21 cellular contexts compared by ENCODE assay signal in genomic region chr6:25133479-25133878, GRCh38.
DNase-seq lines count a peak whose midpoint lies in the region; ATAC-seq and TF ChIP-seq lines count a peak whose summit lies in the region.
"Had no signal": no experiment of that assay in that cellular context is flagged by ENCODE, and none has a peak within 500 bp of the region (broad histone marks: within the 10 kb centered on the region; RNA-seq: fewer than 3 reads in every experiment).

No MANE protein-coding gene starts in this region.

- peaks cover 18% of the 10 kb centered on the region for H3K9me3 Mint-ChIP-seq in activated naive CD4-positive, alpha-beta T cell treated with anti-CD3 and anti-CD28 coated beads for 36 hours
- peaks cover 19% of the 10 kb centered on the region for H3K9me3 Mint-ChIP-seq in activated T-helper 1 cell treated with anti-CD3 and anti-CD28 coated beads, Interleukin-12 subunit alpha, Interleukin-12 subunit beta, Interleukin-2, Interleukin-4 antibody, amounts not matched to agents 30 ng/mL and 10 ng/mL and 1 ng/mL, durations not matched to agents 14 hours and 24 hours and 36 hours
- H3K9me3 Mint-ChIP-seq in stimulated activated effector memory CD8-positive, alpha-beta T cell treated with anti-CD3 and anti-CD28 coated beads, Interleukin-12 subunit alpha, Interleukin-12 subunit beta, amount 100 ng/mL, for 72 hours: peaks cover 3% of the 10 kb centered on the region

- H3K4me1 ChIP-seq in esophagus squamous epithelium: peaks cover 0 to 53% (median 12%) of the 10 kb centered on the region in 3 donors
- H3K4me1 ChIP-seq: Caco-2, colonic mucosa had no signal

- H3K4me3 ChIP-seq in esophagus squamous epithelium: peak overlapping the region in 1 of 4 donors; percentile 2
- H3K4me3 ChIP-seq: BLaER1, colonic mucosa, GM23338, skin epidermis had no signal

- TF ChIP-seq CTCF in esophagus squamous epithelium (IDR thresholded peaks at IDR 0.05): no peak

- peak overlapping the region; percentile 32 for H3K4me3 Mint-ChIP-seq in activated naive CD4-positive, alpha-beta T cell treated with anti-CD3 and anti-CD28 coated beads for 36 hours
- peak overlapping the region; percentile 53 for H3K4me3 Mint-ChIP-seq in activated T-helper 1 cell treated with anti-CD3 and anti-CD28 coated beads, Interleukin-12 subunit alpha, Interleukin-12 subunit beta, Interleukin-2, Interleukin-4 antibody, amounts not matched to agents 30 ng/mL and 10 ng/mL and 1 ng/mL, durations not matched to agents 14 hours and 24 hours and 36 hours
- peak overlapping the region; percentile 72 for H3K4me3 Mint-ChIP-seq in stimulated activated effector memory CD8-positive, alpha-beta T cell treated with anti-CD3 and anti-CD28 coated beads, Interleukin-12 subunit alpha, Interleukin-12 subunit beta, amount 100 ng/mL, for 72 hours
- H3K4me3 Mint-ChIP-seq: GM23338 had no signal

- H3K27me3 ChIP-seq in esophagus squamous epithelium: no peaks in the 10 kb centered on the region
- H3K27me3 ChIP-seq: adrenal gland, BLaER1, colonic mucosa had no signal

- TF ChIP-seq POLR2A in esophagus squamous epithelium (IDR thresholded peaks at IDR 0.05): no peak
- TF ChIP-seq POLR2A in erythroblast (IDR thresholded peaks at IDR 0.05; ENCODE audit: low read length): no peak

- H3K36me3 Mint-ChIP-seq in activated naive CD4-positive, alpha-beta T cell treated with anti-CD3 and anti-CD28 coated beads for 36 hours (ENCODE audit: low read depth): peaks cover 82% of the 10 kb centered on the region
- H3K36me3 Mint-ChIP-seq in activated T-helper 1 cell treated with anti-CD3 and anti-CD28 coated beads, Interleukin-12 subunit alpha, Interleukin-12 subunit beta, Interleukin-2, Interleukin-4 antibody, amounts not matched to agents 30 ng/mL and 10 ng/mL and 1 ng/mL, durations not matched to agents 14 hours and 24 hours and 36 hours (ENCODE audit: low read depth): peaks cover 70% of the 10 kb centered on the region
- no peaks in the 10 kb centered on the region for H3K36me3 Mint-ChIP-seq in stimulated activated effector memory CD8-positive, alpha-beta T cell treated with anti-CD3 and anti-CD28 coated beads, Interleukin-12 subunit alpha, Interleukin-12 subunit beta, amount 100 ng/mL, for 72 hours

- intact Hi-C loops in activated naive CD4-positive, alpha-beta T cell treated with anti-CD3 and anti-CD28 coated beads for 36 hours (cut with micrococcal nuclease): no loop called here
- intact Hi-C loops in activated T-helper 1 cell treated with anti-CD3 and anti-CD28 coated beads, Interleukin-12 subunit alpha, Interleukin-12 subunit beta, Interleukin-2, Interleukin-4 antibody, amounts not matched to agents 30 ng/mL and 10 ng/mL and 1 ng/mL, durations not matched to agents 14 hours and 24 hours and 36 hours (cut with micrococcal nuclease): no loop called here
- intact Hi-C loops in esophagus squamous epithelium (cut with DNase I): no loop called here

- no peak for ATAC-seq in stimulated activated effector memory CD8-positive, alpha-beta T cell treated with anti-CD3 and anti-CD28 coated beads, Interleukin-12 subunit alpha, Interleukin-12 subunit beta, amount 100 ng/mL, for 72 hours
- ATAC-seq: GM23338 had no signal

- no peak overlapping the region for H3K27ac Mint-ChIP-seq in activated naive CD4-positive, alpha-beta T cell treated with anti-CD3 and anti-CD28 coated beads for 36 hours
- H3K27ac Mint-ChIP-seq in activated T-helper 1 cell treated with anti-CD3 and anti-CD28 coated beads, Interleukin-12 subunit alpha, Interleukin-12 subunit beta, Interleukin-2, Interleukin-4 antibody, amounts not matched to agents 30 ng/mL and 10 ng/mL and 1 ng/mL, durations not matched to agents 14 hours and 24 hours and 36 hours: no peak overlapping the region
- H3K27ac Mint-ChIP-seq in stimulated activated effector memory CD8-positive, alpha-beta T cell treated with anti-CD3 and anti-CD28 coated beads, Interleukin-12 subunit alpha, Interleukin-12 subunit beta, amount 100 ng/mL, for 72 hours: no peak overlapping the region
- H3K27ac Mint-ChIP-seq: GM23338, IgD-negative memory B cell had no signal

- WGBS in esophagus squamous epithelium, 2 donors: 57 to 75% methylated on average over 1 of the region's 1 CpG

- H3K27me3 Mint-ChIP-seq in activated naive CD4-positive, alpha-beta T cell treated with anti-CD3 and anti-CD28 coated beads for 36 hours (ENCODE audit: low read depth): no peaks in the 10 kb centered on the region
- no peaks in the 10 kb centered on the region for H3K27me3 Mint-ChIP-seq in activated T-helper 1 cell treated with anti-CD3 and anti-CD28 coated beads, Interleukin-12 subunit alpha, Interleukin-12 subunit beta, Interleukin-2, Interleukin-4 antibody, amounts not matched to agents 30 ng/mL and 10 ng/mL and 1 ng/mL, durations not matched to agents 14 hours and 24 hours and 36 hours (ENCODE audit: insufficient read depth)
- H3K27me3 Mint-ChIP-seq: IgD-negative memory B cell had no signal

- no peaks in the 10 kb centered on the region for H3K9me3 ChIP-seq in esophagus squamous epithelium
- H3K9me3 ChIP-seq: colonic mucosa had no signal

- CTCF ChIA-PET in activated naive CD4-positive, alpha-beta T cell treated with anti-CD3 and anti-CD28 coated beads for 36 hours (lab: Charles Lee): no interaction called here

- H3K4me1 Mint-ChIP-seq in activated naive CD4-positive, alpha-beta T cell treated with anti-CD3 and anti-CD28 coated beads for 36 hours (ENCODE audit: low read depth): peaks cover 56% of the 10 kb centered on the region
- peaks cover 57% of the 10 kb centered on the region for H3K4me1 Mint-ChIP-seq in activated T-helper 1 cell treated with anti-CD3 and anti-CD28 coated beads, Interleukin-12 subunit alpha, Interleukin-12 subunit beta, Interleukin-2, Interleukin-4 antibody, amounts not matched to agents 30 ng/mL and 10 ng/mL and 1 ng/mL, durations not matched to agents 14 hours and 24 hours and 36 hours (ENCODE audit: low read depth)
- H3K4me1 Mint-ChIP-seq in stimulated activated effector memory CD8-positive, alpha-beta T cell treated with anti-CD3 and anti-CD28 coated beads, Interleukin-12 subunit alpha, Interleukin-12 subunit beta, amount 100 ng/mL, for 72 hours: peaks cover 31% of the 10 kb centered on the region

- H3K27ac ChIP-seq in esophagus squamous epithelium: peak overlapping the region in 3 of 4 donors; percentile 15 to 32 (median 23)
- H3K27ac ChIP-seq: adrenal gland, BLaER1, colonic mucosa, skin epidermis had no signal

- no peaks in the 10 kb centered on the region for H3K36me3 ChIP-seq in esophagus squamous epithelium
- H3K36me3 ChIP-seq: adrenal gland, BLaER1, colonic mucosa had no signal

- no peak for DNase-seq in activated naive CD4-positive, alpha-beta T cell treated with anti-CD3 and anti-CD28 coated beads for 36 hours
- DNase-seq in activated naive CD4-positive, alpha-beta T cell (lab: John Stamatoyannopoulos, UW): no peak
- no peak for DNase-seq in activated T-helper 1 cell treated with anti-CD3 and anti-CD28 coated beads, Interleukin-12 subunit alpha, Interleukin-12 subunit beta, Interleukin-2, Interleukin-4 antibody, amounts not matched to agents 30 ng/mL and 10 ng/mL and 1 ng/mL, durations not matched to agents 14 hours and 24 hours and 36 hours (ENCODE audit: low spot score)
- DNase-seq in esophagus squamous epithelium (lab: John Stamatoyannopoulos, UW) (no peak), islet precursor cell (no peak), anterior cingulate cortex (lab: John Stamatoyannopoulos, UW) (no peak), erythroblast (lab: John Stamatoyannopoulos, UW) (no peak)
- no peak for DNase-seq in stimulated activated effector memory CD8-positive, alpha-beta T cell treated with anti-CD3 and anti-CD28 coated beads, Interleukin-12 subunit alpha, Interleukin-12 subunit beta, amount 100 ng/mL, for 72 hours (ENCODE audit: low spot score in 2 of 2)
- DNase-seq: adrenal gland; Caco-2; colonic mucosa; DMS79; NCI-H2081 treated with DMSO at 0.1 percent for 48 hours; NCI-H446 treated with DMSO at 0.1 percent for 48 hours; nucleus accumbens; stimulated activated CD4-positive, alpha-beta T cell treated with anti-CD3 and anti-CD28 coated beads, Interleukin-1b, Interleukin-23, amount 100 ng/mL, for 48 hours; substantia nigra had no signal
